In the genomic region with DNA sequence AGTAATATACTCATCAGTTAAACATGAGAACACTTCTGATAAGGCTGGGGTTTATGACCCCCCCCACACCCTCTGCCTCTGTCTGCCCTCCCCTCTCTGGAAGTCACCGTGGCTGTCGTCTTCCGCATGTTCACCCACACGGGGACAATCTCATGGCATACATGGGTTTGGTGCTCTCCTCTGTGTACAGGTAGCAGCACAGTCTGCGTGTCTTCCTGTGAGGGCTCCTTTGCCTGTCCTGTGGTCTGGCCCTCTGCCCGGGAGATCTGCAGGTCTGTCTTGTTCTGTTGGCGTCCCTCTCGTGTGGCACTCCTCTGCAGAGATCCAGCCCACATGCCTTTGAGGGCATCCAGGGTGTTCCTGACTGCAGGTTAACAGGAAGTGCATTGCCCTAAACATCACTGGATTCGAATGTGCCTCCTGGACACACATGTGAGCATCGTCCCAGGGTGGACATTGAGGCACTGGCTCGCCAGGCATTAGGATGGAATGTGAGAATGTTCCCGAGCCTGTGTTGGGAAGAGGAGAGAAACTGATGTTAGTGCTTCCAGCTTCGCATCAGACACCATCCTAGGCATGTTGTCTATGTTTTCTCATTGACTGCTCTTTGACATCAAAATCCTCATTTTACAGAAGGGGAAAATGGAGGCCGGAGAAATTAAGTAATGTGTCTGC, we compare ENCODE assay signal across 8 cellular contexts. TPM values are rescaled to one million over a fixed set of nuclear protein-coding genes. Genes with fewer than 3 reads are reported as not detected.
A peak's percentile ranks its signal among the peaks of the same experiment; 100 is the strongest.
DNase-seq lines count a peak whose midpoint lies in the region; ATAC-seq and TF ChIP-seq lines count a peak whose summit lies in the region.

No MANE protein-coding gene starts in this region.

- H3K27me3 Mint-ChIP-seq in effector memory CD8-positive, alpha-beta T cell = no peaks in the 10 kb centered on the region

- peak; percentile 15 for DNase-seq in H4 (ENCODE audit: low spot score)
- peak; percentile 17 to 39 (median 36) for DNase-seq in effector memory CD8-positive, alpha-beta T cell
- DNase-seq in stimulated activated CD4-positive, alpha-beta T cell treated with anti-CD3 and anti-CD28 coated beads, Interleukin-15, amount 100 ng/mL, for 24 hours = peak; percentile 20
- no peak for DNase-seq in T1000 (lab: John Stamatoyannopoulos, UW)

- H3K27ac ChIP-seq in VCaP = peak overlapping the region; percentile 34

- ATAC-seq in effector memory CD8-positive, alpha-beta T cell (replicated peaks) = peak; percentile 96
- no peak for ATAC-seq in HG02588 (IDR thresholded peaks at IDR 0.05; ENCODE audit: unreplicated experiment)
- no peak for ATAC-seq in GM19351 (IDR thresholded peaks at IDR 0.05; ENCODE audit: unreplicated experiment)
- no peak for ATAC-seq in HG02759 (IDR thresholded peaks at IDR 0.05; ENCODE audit: unreplicated experiment)

- H3K36me3 Mint-ChIP-seq in effector memory CD8-positive, alpha-beta T cell (ENCODE audit: insufficient read depth) = no peaks in the 10 kb centered on the region

- peaks cover 7 to 15% of the 10 kb centered on the region in 2 donors for H3K4me1 Mint-ChIP-seq in effector memory CD8-positive, alpha-beta T cell (ENCODE audit: low read depth in 2 of 2)

- H3K27ac Mint-ChIP-seq in effector memory CD8-positive, alpha-beta T cell = peak overlapping the region; percentile 24 to 78

- peak overlapping the region; percentile 1 to 15 for H3K4me3 Mint-ChIP-seq in effector memory CD8-positive, alpha-beta T cell

- TF ChIP-seq CTCF in VCaP (conservative IDR thresholded peaks at IDR 0.05) = no peak

- no peaks in the 10 kb centered on the region for H3K9me3 Mint-ChIP-seq in effector memory CD8-positive, alpha-beta T cell

RNA-seq across cellular contexts. Expression of a gene that starts 54.5 kb away (rescaled TPM):
- 0.16 and 0.21 TPM in 2 replicates for total RNA-seq in H4 (2014; rRNA removed; shearing (Covaris generic))
